Comparison of ENCODE assay signal across 8 cellular contexts in genomic region chr10:79826496-79827215, GRCh38.
DNase-seq lines count a peak whose midpoint lies in the region; ATAC-seq and TF ChIP-seq lines count a peak whose summit lies in the region.
"Not testable (repeated sequence)": the region's sequence is repeated elsewhere in the genome, so short reads cannot be mapped to it uniquely, and the experiment has no call there.

A gene with protein sequence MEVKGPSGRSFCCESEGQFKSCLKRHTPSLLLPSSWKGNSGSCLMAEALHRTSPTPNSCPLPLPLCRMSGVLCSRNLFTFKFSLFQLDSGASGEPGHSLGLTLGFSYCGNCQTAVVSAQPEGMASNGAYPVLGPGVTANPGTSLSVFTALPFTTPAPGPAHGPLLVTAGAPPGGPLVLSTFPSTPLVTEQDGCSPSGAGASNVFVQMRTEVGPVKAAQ (N-terminal part only) (plus strand): TSS chr10:79826739. CDS start chr10:79841741, 15,002 bp downstream.

- H3K4me3 ChIP-seq in choroid plexus epithelial cell (ENCODE audit: low read depth, low read length): peak within 1 kb of the TSS; percentile 59

- not testable (repeated sequence) for TF ChIP-seq CTCF in choroid plexus epithelial cell (conservative IDR thresholded peaks at IDR 0.05; ENCODE audit: low read depth, low read length)

- ATAC-seq in GM18909 (IDR thresholded peaks at IDR 0.05; ENCODE audit: poor library complexity, unreplicated experiment) (peak; percentile 95), HG03108 (IDR thresholded peaks at IDR 0.05; ENCODE audit: unreplicated experiment) (peak; percentile 93)

- peak; percentile 28 for DNase-seq in AG08395 (ENCODE audit: low spot score)
- peak; percentile 78 for DNase-seq in NCI-H226
- peak; percentile 75 for DNase-seq in activated CD4-positive, alpha-beta T cell treated with anti-CD3 and anti-CD28 coated beads for 48 hours
- DNase-seq in choroid plexus epithelial cell (ENCODE audit: low read depth): peak; percentile 55
- DNase-seq in kidney glomerular epithelial cell (lab: John Stamatoyannopoulos, UW): peak; percentile 62
- DNase-seq in stimulated activated CD4-positive, alpha-beta T cell treated with anti-CD3 and anti-CD28 coated beads, Interleukin-12 subunit alpha, Interleukin-12 subunit beta, amount 100 ng/mL, for 24 hours (ENCODE audit: low read depth in 2 of 2): peak; percentile 46 to 55

Comparison
In these comparisons a context has a peak if more than half of its experiments do, and no peak if none do; other contexts are left out.
1. Peak in every context shown above with its lines: DNase-seq, ATAC-seq and H3K4me3 ChIP-seq.
2. DNase-seq: peak in every context shown above with its lines; median percentile 78 in NCI-H226; 75 in activated CD4-positive, alpha-beta T cell treated with anti-CD3 and anti-CD28 coated beads for 48 hours; 62 in kidney glomerular epithelial cell; 55 in choroid plexus epithelial cell; 50 in stimulated activated CD4-positive, alpha-beta T cell treated with anti-CD3 and anti-CD28 coated beads, Interleukin-12 subunit alpha, Interleukin-12 subunit beta, amount 100 ng/mL, for 24 hours; 28 in AG08395.